In the genomic region with DNA sequence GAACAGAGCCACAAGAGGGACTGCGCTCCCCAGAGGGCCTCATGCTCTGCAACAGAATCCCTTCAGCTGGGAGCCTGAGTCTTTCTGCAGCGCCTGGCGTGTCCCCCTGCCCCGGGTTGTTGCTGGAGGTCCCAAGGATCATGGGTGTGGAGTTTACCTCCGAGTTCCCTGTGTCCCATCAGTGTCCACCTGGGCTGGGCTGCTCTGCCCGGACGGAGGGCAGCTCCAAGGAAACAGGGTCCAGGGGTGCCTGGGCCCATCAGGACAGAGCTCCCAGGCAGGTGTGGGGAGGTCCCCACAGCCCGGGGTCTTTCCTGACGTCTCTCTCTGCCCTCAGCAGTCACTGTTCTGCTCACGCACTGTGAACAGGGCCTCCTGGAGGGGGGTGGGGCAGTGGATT, we compare ENCODE assay signal across 18 cellular contexts.
A peak's percentile ranks its signal among the peaks of the same experiment; 100 is the strongest.
DNase-seq lines count a peak whose midpoint lies in the region; ATAC-seq and TF ChIP-seq lines count a peak whose summit lies in the region.
"Had no signal": no experiment of that assay in that cellular context is flagged by ENCODE, and none has a peak within 500 bp of the region (broad histone marks: within the 10 kb centered on the region; RNA-seq: fewer than 3 reads in every experiment).

No MANE protein-coding gene starts in this region.

- CTCF ChIA-PET in activated CD8-positive, alpha-beta T cell treated with anti-CD3 and anti-CD28 coated beads for 36 hours (lab: Charles Lee), result interaction anchor here (1.2 kb wide), 1 partner anchor 144 kb away, joined by 3 read pairs; no protein-coding TSS in a partner anchor
- CTCF ChIA-PET in activated CD8-positive, alpha-beta T cell treated with anti-CD3 and anti-CD28 coated beads, Interleukin-2, amount 10 ng/mL, durations not matched to agents 7 days and 5 days (lab: Charles Lee), result interaction anchor here (0.7 kb wide), 1 partner anchor 75 kb away, joined by 3 read pairs; no protein-coding TSS in a partner anchor

- TF ChIP-seq CTCF in activated CD8-positive, alpha-beta T cell treated with anti-CD3 and anti-CD28 coated beads for 36 hours (IDR thresholded peaks at IDR 0.05), result no peak
- TF ChIP-seq CTCF in osteocyte (IDR thresholded peaks at IDR 0.05) (no peak), upper lobe of left lung (IDR thresholded peaks at IDR 0.05) (no peak)

- H3K9me3 ChIP-seq in upper lobe of left lung, result no peaks in the 10 kb centered on the region

- H3K4me3 Mint-ChIP-seq in activated CD8-positive, alpha-beta T cell treated with anti-CD3 and anti-CD28 coated beads for 36 hours, result no peak overlapping the region
- H3K4me3 Mint-ChIP-seq in activated CD8-positive, alpha-beta T cell treated with anti-CD3 and anti-CD28 coated beads, Interleukin-2, amount 10 ng/mL, durations not matched to agents 7 days and 5 days, result no peak overlapping the region
- no peak overlapping the region for H3K4me3 Mint-ChIP-seq in osteocyte (ENCODE audit: unreplicated experiment)
- H3K4me3 Mint-ChIP-seq: H9 had no signal

- no peaks in the 10 kb centered on the region for H3K27me3 Mint-ChIP-seq in activated CD8-positive, alpha-beta T cell treated with anti-CD3 and anti-CD28 coated beads for 36 hours
- H3K27me3 Mint-ChIP-seq in activated CD8-positive, alpha-beta T cell treated with anti-CD3 and anti-CD28 coated beads, Interleukin-2, amount 10 ng/mL, durations not matched to agents 7 days and 5 days (ENCODE audit: low read depth), result no peaks in the 10 kb centered on the region
- no peaks in the 10 kb centered on the region for H3K27me3 Mint-ChIP-seq in osteocyte (ENCODE audit: unreplicated experiment)
- H3K27me3 Mint-ChIP-seq: CD4-positive, alpha-beta memory T cell had no signal

- no peak for TF ChIP-seq POLR2A in upper lobe of left lung (IDR thresholded peaks at IDR 0.05)

- peak overlapping the region; percentile 38 for H3K27ac Mint-ChIP-seq in activated CD8-positive, alpha-beta T cell treated with anti-CD3 and anti-CD28 coated beads for 36 hours
- no peak overlapping the region for H3K27ac Mint-ChIP-seq in activated CD8-positive, alpha-beta T cell treated with anti-CD3 and anti-CD28 coated beads, Interleukin-2, amount 10 ng/mL, durations not matched to agents 7 days and 5 days
- no peak overlapping the region for H3K27ac Mint-ChIP-seq in osteocyte (ENCODE audit: unreplicated experiment)
- H3K27ac Mint-ChIP-seq: H9 had no signal

- no peak overlapping the region for H3K4me3 ChIP-seq in upper lobe of left lung

- POLR2A ChIA-PET in activated CD8-positive, alpha-beta T cell treated with anti-CD3 and anti-CD28 coated beads for 36 hours (lab: Charles Lee), result interaction anchor here (1.5 kb wide), 1 partner anchor 10 kb away, joined by 5 read pairs; no protein-coding TSS in a partner anchor
- POLR2A ChIA-PET in activated CD8-positive, alpha-beta T cell treated with anti-CD3 and anti-CD28 coated beads, Interleukin-2, amount 10 ng/mL, durations not matched to agents 7 days and 5 days (lab: Charles Lee), result no interaction called here

- 91 to 94% methylated on average over 10 of the region's 10 CpGs for WGBS in upper lobe of left lung, 2 donors

- no peak for DNase-seq in activated CD8-positive, alpha-beta T cell treated with anti-CD3 and anti-CD28 coated beads for 36 hours
- no peak for DNase-seq in activated CD8-positive, alpha-beta T cell treated with anti-CD3 and anti-CD28 coated beads, Interleukin-2, amount 10 ng/mL, durations not matched to agents 7 days and 5 days
- peak; percentile 35 for DNase-seq in D341Med (ENCODE audit: low spot score)
- peak; percentile 75 for DNase-seq in osteocyte (ENCODE audit: extremely low spot score, unreplicated experiment)
- peak; percentile 12 to 66 for DNase-seq in upper lobe of left lung
- DNase-seq: 8988T; AML-193; C1 segment of cervical spinal cord; CD4-positive, alpha-beta memory T cell; DMS153; DMS79 treated with DMSO at 0.1 percent for 48 hours; EL; GOT3; H9; IMR-90 had no signal

- H3K27ac ChIP-seq in upper lobe of left lung, result no peak overlapping the region

- H3K36me3 Mint-ChIP-seq in activated CD8-positive, alpha-beta T cell treated with anti-CD3 and anti-CD28 coated beads for 36 hours (ENCODE audit: low read depth), result peaks cover 46% of the 10 kb centered on the region
- H3K36me3 Mint-ChIP-seq in activated CD8-positive, alpha-beta T cell treated with anti-CD3 and anti-CD28 coated beads, Interleukin-2, amount 10 ng/mL, durations not matched to agents 7 days and 5 days (ENCODE audit: low read depth), result peaks cover 49% of the 10 kb centered on the region
- peaks cover 10% of the 10 kb centered on the region for H3K36me3 Mint-ChIP-seq in osteocyte (ENCODE audit: unreplicated experiment)

- H3K27me3 ChIP-seq in upper lobe of left lung, result no peaks in the 10 kb centered on the region

- H3K36me3 ChIP-seq in upper lobe of left lung, result peaks cover 15 to 62% (median 41%) of the 10 kb centered on the region in 4 donors

- intact Hi-C loops in activated CD8-positive, alpha-beta T cell treated with anti-CD3 and anti-CD28 coated beads for 36 hours (cut with micrococcal nuclease), result no loop called here

- peaks cover 26% of the 10 kb centered on the region for H3K4me1 Mint-ChIP-seq in activated CD8-positive, alpha-beta T cell treated with anti-CD3 and anti-CD28 coated beads for 36 hours (ENCODE audit: low read depth)
- peaks cover 31% of the 10 kb centered on the region for H3K4me1 Mint-ChIP-seq in activated CD8-positive, alpha-beta T cell treated with anti-CD3 and anti-CD28 coated beads, Interleukin-2, amount 10 ng/mL, durations not matched to agents 7 days and 5 days (ENCODE audit: low read depth)
- peaks cover 5% of the 10 kb centered on the region for H3K4me1 Mint-ChIP-seq in osteocyte (ENCODE audit: unreplicated experiment)

- ATAC-seq in activated CD8-positive, alpha-beta T cell treated with anti-CD3 and anti-CD28 coated beads for 36 hours, result no peak
- no peak for ATAC-seq in activated CD8-positive, alpha-beta T cell treated with anti-CD3 and anti-CD28 coated beads, Interleukin-2, amount 10 ng/mL, durations not matched to agents 7 days and 5 days
- ATAC-seq in upper lobe of left lung (ENCODE audit: low FRiP score in 2 of 2) (no peak), HG03135 (IDR thresholded peaks at IDR 0.05; ENCODE audit: unreplicated experiment) (no peak), GM21717 (IDR thresholded peaks at IDR 0.05; ENCODE audit: unreplicated experiment) (no peak), HG03378 (IDR thresholded peaks at IDR 0.05; ENCODE audit: unreplicated experiment) (no peak)

- H3K4me1 ChIP-seq in upper lobe of left lung, result peaks cover 14 to 30% (median 18%) of the 10 kb centered on the region in 4 donors

- TF ChIP-seq EP300 in upper lobe of left lung (IDR thresholded peaks at IDR 0.05), result no peak

- H3K9me3 Mint-ChIP-seq in activated CD8-positive, alpha-beta T cell treated with anti-CD3 and anti-CD28 coated beads for 36 hours, result no peaks in the 10 kb centered on the region
- no peaks in the 10 kb centered on the region for H3K9me3 Mint-ChIP-seq in activated CD8-positive, alpha-beta T cell treated with anti-CD3 and anti-CD28 coated beads, Interleukin-2, amount 10 ng/mL, durations not matched to agents 7 days and 5 days (ENCODE audit: insufficient read depth)
- no peaks in the 10 kb centered on the region for H3K9me3 Mint-ChIP-seq in osteocyte (ENCODE audit: unreplicated experiment)
- H3K9me3 Mint-ChIP-seq: H9 had no signal

Comparison
In these comparisons a context has a peak if more than half of its experiments do, and no peak if none do; other contexts are left out.
1. DNase-seq: peak in D341Med (single experiment), osteocyte (single experiment) and upper lobe of left lung (2 of 2); none in activated CD8-positive, alpha-beta T cell treated with anti-CD3 and anti-CD28 coated beads for 36 hours (single experiment) and activated CD8-positive, alpha-beta T cell treated with anti-CD3 and anti-CD28 coated beads, Interleukin-2, amount 10 ng/mL, durations not matched to agents 7 days and 5 days (single experiment).